In genomic region chr4:162700815-162701361, GRCh38 we compare ENCODE assay signal across 1 cellular context.
TF ChIP-seq lines count a peak whose summit lies in the region.

No MANE protein-coding gene starts in this region.

TF ChIP-seq in SK-N-SH, 30 proteins besides CTCF, POLR2A, EP300 and RAD21 (continued from another document):
- no peak for TF ChIP-seq FOXM1 (IDR thresholded peaks at IDR 0.05; ENCODE audit: low read depth)
- no peak for TF ChIP-seq ELF1 (IDR thresholded peaks at IDR 0.05)
- no peak for TF ChIP-seq NFIC (IDR thresholded peaks at IDR 0.05; ENCODE audit: borderline replicate concordance)
- no peak for TF ChIP-seq FOSL2 (IDR thresholded peaks at IDR 0.05; ENCODE audit: borderline replicate concordance, low read depth)
- TF ChIP-seq PBX3 (IDR thresholded peaks at IDR 0.05) = no peak
- no peak for TF ChIP-seq FOXJ3 (CRISPR knock-in tag; IDR thresholded peaks at IDR 0.05)
